In the genomic region with DNA sequence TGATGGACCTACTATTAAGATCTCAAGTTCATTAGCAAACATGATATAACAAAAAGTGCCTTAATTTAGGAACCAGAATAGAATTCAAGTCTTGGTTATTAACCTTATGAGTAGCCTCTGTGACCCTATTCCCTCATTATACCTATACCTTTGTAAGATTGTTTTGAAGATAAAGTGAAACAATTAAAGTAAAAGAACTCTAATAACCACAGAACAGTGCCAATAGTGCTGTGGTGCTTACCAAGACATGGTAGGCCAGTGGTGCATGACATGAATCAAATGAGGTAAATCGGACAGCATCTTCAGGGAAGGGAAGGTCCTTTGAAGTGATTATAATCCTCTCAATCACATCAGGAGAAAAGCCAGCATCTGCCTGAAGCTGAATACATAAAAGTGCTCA, we compare ENCODE assay signal across 24 cellular contexts. TPM values are rescaled to one million over a fixed set of nuclear protein-coding genes. Genes with fewer than 3 reads are reported as not detected.
DNase-seq lines count a peak whose midpoint lies in the region; ATAC-seq and TF ChIP-seq lines count a peak whose summit lies in the region.
"Had no signal": no experiment of that assay in that cellular context is flagged by ENCODE, and none has a peak within 500 bp of the region (broad histone marks: within the 10 kb centered on the region; RNA-seq: fewer than 3 reads in every experiment).

No MANE protein-coding gene starts in this region.

- H3K27ac ChIP-seq in SU-DHL-6 (ENCODE audit: low read depth, low read length) = peak overlapping the region; percentile 22; the same call in 1 of the 2 replicates
- H3K27ac ChIP-seq: breast epithelium, left ventricle myocardium inferior, RWPE1, thyroid gland had no signal

- H3K9me3 ChIP-seq in SU-DHL-6 (ENCODE audit: insufficient read depth, low read length) = no peaks in the 10 kb centered on the region
- H3K9me3 ChIP-seq: breast epithelium, HAP-1, thyroid gland had no signal

- no peak overlapping the region for H3K4me3 Mint-ChIP-seq in stimulated activated naive B cell treated with anti-CD40 and anti-IgM and Interleukin-4, amounts not matched to agents 10 μg/mL and 1 μg/mL and 100 μg/mL, for 72 hours
- H3K4me3 Mint-ChIP-seq: activated CD4-positive, alpha-beta memory T cell treated with anti-CD3 and anti-CD28 coated beads for 36 hours; nephron progenitor cell; WTC11 had no signal

- TF ChIP-seq CTCF in SU-DHL-6 (IDR thresholded peaks at IDR 0.05; ENCODE audit: insufficient read depth, low read length, poor library complexity, severe bottlenecking) = no peak

- H3K9ac ChIP-seq in SU-DHL-6 (ENCODE audit: low read length) = no peak overlapping the region

- no peak overlapping the region for H3K4me3 ChIP-seq in SU-DHL-6 (ENCODE audit: insufficient read depth, low read length, poor library complexity, severe bottlenecking)
- H3K4me3 ChIP-seq: breast epithelium, HAP-1, left ventricle myocardium inferior, thyroid gland had no signal

- no peaks in the 10 kb centered on the region for H4K20me1 ChIP-seq in SU-DHL-6 (ENCODE audit: low read depth, low read length)

- peaks cover 22 to 25% of the 10 kb centered on the region in 2 donors for H3K4me1 Mint-ChIP-seq in stimulated activated naive B cell treated with anti-CD40 and anti-IgM and Interleukin-4, amounts not matched to agents 10 μg/mL and 1 μg/mL and 100 μg/mL, for 72 hours
- H3K4me1 Mint-ChIP-seq: WTC11 had no signal

- H3K9me3 Mint-ChIP-seq in stimulated activated naive B cell treated with anti-CD40 and anti-IgM and Interleukin-4, amounts not matched to agents 10 μg/mL and 1 μg/mL and 100 μg/mL, for 72 hours = no peaks in the 10 kb centered on the region
- H3K9me3 Mint-ChIP-seq: activated CD4-positive, alpha-beta memory T cell treated with anti-CD3 and anti-CD28 coated beads for 36 hours had no signal

- no peaks in the 10 kb centered on the region for H3K79me2 ChIP-seq in SU-DHL-6 (ENCODE audit: insufficient read depth, low read length)

- no peak overlapping the region for H3K4me2 ChIP-seq in SU-DHL-6 (ENCODE audit: low read depth, low read length, poor library complexity, severe bottlenecking)

- H3K9me2 ChIP-seq in SU-DHL-6 (replicated peaks; ENCODE audit: insufficient read depth, low read length) = no peaks in the 10 kb centered on the region

- ATAC-seq in GM18907 (IDR thresholded peaks at IDR 0.05; ENCODE audit: unreplicated experiment) (peak; percentile 65), HG03064 (IDR thresholded peaks at IDR 0.05; ENCODE audit: low read depth, unreplicated experiment) (peak; percentile 47), GM18520 (IDR thresholded peaks at IDR 0.05; ENCODE audit: unreplicated experiment) (no peak), HG03025 (IDR thresholded peaks at IDR 0.05; ENCODE audit: low FRiP score, unreplicated experiment) (no peak)
- ATAC-seq in stimulated activated naive B cell treated with anti-CD40 and anti-IgM and Interleukin-4, amounts not matched to agents 10 μg/mL and 1 μg/mL and 100 μg/mL, for 72 hours (replicated peaks) = peak; percentile 62 to 84
- ATAC-seq: SK-N-SH treated with all-trans-retinoic acid at 6 μM for 48 hours, WTC11 had no signal

- H3K27me3 ChIP-seq in SU-DHL-6 (ENCODE audit: low read length) = no peaks in the 10 kb centered on the region
- H3K27me3 ChIP-seq: breast epithelium, thyroid gland had no signal

- H2AFZ ChIP-seq in SU-DHL-6 (ENCODE audit: low read depth, low read length, severe bottlenecking) = no peak overlapping the region

- H3K27ac Mint-ChIP-seq in stimulated activated naive B cell treated with anti-CD40 and anti-IgM and Interleukin-4, amounts not matched to agents 10 μg/mL and 1 μg/mL and 100 μg/mL, for 72 hours = peak overlapping the region; percentile 72
- H3K27ac Mint-ChIP-seq: activated CD4-positive, alpha-beta memory T cell treated with anti-CD3 and anti-CD28 coated beads for 36 hours; nephron progenitor cell; WTC11 had no signal

- H3F3A ChIP-seq in SU-DHL-6 (ENCODE audit: insufficient read depth) = no peaks in the 10 kb centered on the region

- H3K36me3 ChIP-seq in SU-DHL-6 (ENCODE audit: low read length) = peaks cover 9% of the 10 kb centered on the region; the same call in 1 of the 2 replicates
- H3K36me3 ChIP-seq: breast epithelium, HAP-1, thyroid gland had no signal

- no peak for DNase-seq in stimulated activated naive B cell treated with anti-CD40 and anti-IgM and Interleukin-4, amounts not matched to agents 10 μg/mL and 1 μg/mL and 100 μg/mL, for 72 hours
- DNase-seq in SK-N-DZ (ENCODE audit: low spot score) = no peak
- DNase-seq: activated CD4-positive, alpha-beta memory T cell treated with anti-CD3 and anti-CD28 coated beads for 36 hours; activated gamma-delta T cell; cortex of kidney; KG1; left ventricle myocardium inferior; NCI-H1048; NCI-H2029 treated with DMSO at 0.1 percent for 48 hours; NCI-H446 treated with DMSO at 0.1 percent for 48 hours; nephron progenitor cell; NK-92 treated with Interleukin-12 subunit alpha and Interleukin-12 subunit beta, amount 100 ng/mL, for 24 hours; stimulated activated naive CD4-positive, alpha-beta T cell; thyroid gland had no signal

- peaks cover 16 to 24% of the 10 kb centered on the region in 2 donors for H3K36me3 Mint-ChIP-seq in stimulated activated naive B cell treated with anti-CD40 and anti-IgM and Interleukin-4, amounts not matched to agents 10 μg/mL and 1 μg/mL and 100 μg/mL, for 72 hours

- H3K27me3 Mint-ChIP-seq in stimulated activated naive B cell treated with anti-CD40 and anti-IgM and Interleukin-4, amounts not matched to agents 10 μg/mL and 1 μg/mL and 100 μg/mL, for 72 hours = no peaks in the 10 kb centered on the region
- H3K27me3 Mint-ChIP-seq: activated CD4-positive, alpha-beta memory T cell treated with anti-CD3 and anti-CD28 coated beads for 36 hours had no signal

RNA-seq across cellular contexts. Expression of a gene that starts 36.4 kb away (rescaled TPM):
- polyA plus RNA-seq in SK-N-DZ (2014; cell fraction: cytosol; rRNA removed) = 18.1 and 18.4 TPM in 2 replicates
- polyA plus RNA-seq in SK-N-DZ (2014; cell fraction: nucleus; rRNA removed) = 11.2 and 21.1 TPM in 2 replicates

RNA-seq across cellular contexts. Expression of a gene that starts 36.5 kb away (rescaled TPM):
- polyA plus RNA-seq in SK-N-DZ (2014; cell fraction: cytosol; rRNA removed) = 68.9 and 70.1 TPM in 2 replicates
- polyA plus RNA-seq in SK-N-DZ (2014; cell fraction: nucleus; rRNA removed) = 56.3 and 57.1 TPM in 2 replicates

Comparison
In these comparisons a context has a peak if more than half of its experiments do, and no peak if none do; other contexts are left out.
1. ATAC-seq: peak in GM18907 (single experiment), HG03064 (single experiment) and stimulated activated naive B cell treated with anti-CD40 and anti-IgM and Interleukin-4, amounts not matched to agents 10 μg/mL and 1 μg/mL and 100 μg/mL, for 72 hours (2 of 2); none in GM18520 (single experiment) and HG03025 (single experiment).